Comparison of ENCODE assay signal across 17 cellular contexts in genomic region chr3:88075061-88075460, GRCh38. TPM values are rescaled to one million over a fixed set of nuclear protein-coding genes. Genes with fewer than 3 reads are reported as not detected.
DNase-seq lines count a peak whose midpoint lies in the region; ATAC-seq and TF ChIP-seq lines count a peak whose summit lies in the region.
"Had no signal": no experiment of that assay in that cellular context is flagged by ENCODE, and none has a peak within 500 bp of the region (broad histone marks: within the 10 kb centered on the region; RNA-seq: fewer than 3 reads in every experiment).

No MANE protein-coding gene starts in this region.

- no peak overlapping the region for H3K4me3 ChIP-seq in left lung
- H3K4me3 ChIP-seq in upper lobe of right lung = no peak overlapping the region

- intact Hi-C loops in Right ventricle myocardium superior (cut with DNase I) (no loop called here), left cardiac atrium (cut with DNase I) (no loop called here), left lung (cut with DNase I) (no loop called here), upper lobe of right lung (cut with DNase I) (no loop called here)

- peak overlapping the region in 1 of 2 donors; percentile 20 for H3K27ac ChIP-seq in left lung
- no peak overlapping the region for H3K27ac ChIP-seq in upper lobe of right lung

- H3K4me1 ChIP-seq in left lung = peaks cover 5 to 21% of the 10 kb centered on the region in 2 donors
- peaks cover 21% of the 10 kb centered on the region for H3K4me1 ChIP-seq in upper lobe of right lung

- TF ChIP-seq CTCF in left lung (IDR thresholded peaks at IDR 0.05) (no peak), upper lobe of right lung (IDR thresholded peaks at IDR 0.05) (no peak)

- H3K36me3 ChIP-seq in left lung (no peaks in the 10 kb centered on the region), upper lobe of right lung (no peaks in the 10 kb centered on the region)

- H3K27me3 ChIP-seq in left lung (no peaks in the 10 kb centered on the region), upper lobe of right lung (no peaks in the 10 kb centered on the region)

- ATAC-seq in Right ventricle myocardium superior (ENCODE audit: poor library complexity) (peak; percentile 39), left cardiac atrium (no peak), left lung (peak; percentile 72), upper lobe of right lung (peak; percentile 30), GM19328 (IDR thresholded peaks at IDR 0.05; ENCODE audit: unreplicated experiment) (no peak)

- H3K9me3 ChIP-seq in left lung (no peaks in the 10 kb centered on the region), upper lobe of right lung (no peaks in the 10 kb centered on the region)

- DNase-seq in Right ventricle myocardium superior = no peak
- no peak for DNase-seq in left cardiac atrium
- peak; percentile 5 for DNase-seq in UCSD-AML1 (lab: John Stamatoyannopoulos, UW; ENCODE audit: unreplicated experiment)
- DNase-seq in left lung = no peak
- no peak for DNase-seq in upper lobe of right lung
- DNase-seq in AG08396 (ENCODE audit: low spot score) = no peak
- DNase-seq: CD4-positive, alpha-beta T cell; COR-L47; DMS79 treated with DMSO at 0.1 percent for 48 hours; H7; NCI-H1092; NCI-H146; NCI-H2029; NCI-H2171 treated with DMSO at 0.1 percent for 48 hours; NCI-H524 treated with DMSO at 0.1 percent for 48 hours; NCI-H82 had no signal

RNA-seq across cellular contexts. Expression of gene ZNF654, which starts 16.0 kb away (rescaled TPM):
- total RNA-seq in Right ventricle myocardium superior (11.7 TPM), left cardiac atrium (10 to 100 TPM; 10.4 to 11.4 TPM), left lung (10 to 100 TPM; 12.5 to 14.2 TPM), upper lobe of right lung (20.6 TPM)

RNA-seq across cellular contexts. Expression of gene CGGBP1, which starts 16.3 kb away (rescaled TPM):
- 40.2 TPM for total RNA-seq in Right ventricle myocardium superior
- 10 to 100 TPM; 41.1 to 42.2 TPM for total RNA-seq in left cardiac atrium
- total RNA-seq in left lung = 10 to 100 TPM; 62.3 to 69.9 TPM
- 79.2 TPM for total RNA-seq in upper lobe of right lung

Comparison
In these comparisons a context has a peak if more than half of its experiments do, and no peak if none do; other contexts are left out.
1. ATAC-seq: peak in Right ventricle myocardium superior (single experiment), left lung (single experiment) and upper lobe of right lung (single experiment); none in left cardiac atrium (0 of 2) and GM19328 (single experiment).